In the genomic region with DNA sequence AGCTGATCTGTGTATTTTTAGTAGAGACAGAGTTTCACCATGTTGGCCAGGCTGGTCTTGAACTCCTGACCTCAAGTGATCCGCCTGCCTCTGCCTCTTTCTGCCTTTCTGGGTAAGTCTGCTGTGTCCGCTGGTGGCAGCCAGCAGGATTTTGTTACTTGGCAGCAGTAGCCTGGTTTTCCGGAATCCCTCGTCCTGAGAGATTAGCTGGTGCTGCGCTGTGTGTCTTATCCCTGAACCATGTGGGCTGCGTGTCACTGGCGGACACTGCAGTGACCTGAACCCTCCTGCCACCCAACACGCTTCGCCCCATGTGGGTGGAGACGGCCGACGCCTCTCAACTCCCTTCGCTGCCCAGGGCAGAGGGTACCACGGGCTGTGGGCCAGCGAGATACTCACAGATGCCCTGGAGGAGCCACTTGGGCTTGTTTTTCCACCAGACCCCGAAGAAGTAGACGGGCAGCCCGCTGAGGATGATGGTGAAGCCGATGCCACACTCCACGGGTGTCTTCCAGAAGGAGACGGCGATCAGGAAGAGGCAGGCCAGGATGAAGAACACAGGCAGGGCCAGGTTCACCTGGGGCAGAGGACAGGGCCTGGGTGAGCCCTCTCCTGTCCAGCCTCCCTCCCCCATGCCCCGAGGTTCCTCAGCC, we compare ENCODE assay signal across 1 cellular context.
TF ChIP-seq lines count a peak whose summit lies in the region.

No MANE protein-coding gene starts in this region.

TF ChIP-seq in H1, 55 proteins besides CTCF, POLR2A, EP300 and RAD21:
- TF ChIP-seq SP1 (IDR thresholded peaks at IDR 0.05; ENCODE audit: low read depth, low read length) (peak; percentile 52; the same call in 1 of the 2 replicates), SAP30 (IDR thresholded peaks at IDR 0.05; ENCODE audit: insufficient read depth, insufficient replicate concordance, low read length) (no peak), GABPA (IDR thresholded peaks at IDR 0.05; ENCODE audit: borderline replicate concordance, insufficient read depth, low read length) (no peak), RFX5 (IDR thresholded peaks at IDR 0.05; ENCODE audit: borderline replicate concordance, low read depth, low read length) (no peak)
